1 cellular context compared by ENCODE assay signal in the genomic region with DNA sequence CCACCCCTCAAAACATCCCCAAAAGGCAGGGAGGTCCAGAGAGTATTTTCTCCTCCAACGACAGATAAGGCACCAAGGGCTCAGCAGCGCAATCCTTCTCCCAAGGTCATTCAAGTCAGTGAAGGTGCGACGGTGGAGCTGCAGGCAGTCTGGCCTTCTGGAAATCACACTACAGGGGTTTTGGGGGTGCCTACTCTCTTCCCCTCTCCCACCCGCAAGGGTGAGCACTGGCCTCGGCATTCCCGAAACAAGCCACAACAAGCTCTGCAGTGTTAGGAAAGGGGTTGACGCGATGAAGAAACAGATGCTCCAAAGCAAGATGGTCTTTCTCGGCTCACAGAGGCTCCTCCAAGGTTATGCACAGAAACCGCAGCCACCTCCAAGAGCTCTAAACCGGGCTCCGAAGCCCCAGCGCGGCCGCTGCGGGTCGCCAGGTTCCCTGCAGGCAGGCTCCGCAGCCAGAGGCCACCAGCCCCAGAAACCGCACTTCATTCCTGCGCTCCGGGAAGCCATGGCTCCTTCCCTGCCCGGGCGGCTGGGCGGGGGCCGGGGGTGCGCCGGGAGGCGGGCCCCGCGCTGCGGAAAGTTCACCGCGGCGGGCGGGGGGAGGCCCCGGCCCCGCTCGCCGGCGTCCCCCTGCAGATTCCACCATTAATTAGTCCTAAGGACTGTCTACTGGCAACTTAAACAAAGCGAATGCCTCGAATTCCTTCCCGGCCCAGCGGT.
A peak's percentile ranks its signal among the peaks of the same experiment; 100 is the strongest.
TF ChIP-seq lines count a peak whose summit lies in the region.

No MANE protein-coding gene starts in this region.

TF ChIP-seq in K562, 482 proteins besides CTCF, POLR2A, EP300 and RAD21 (continued from another document and continues in another):
- peak; percentile 70 for TF ChIP-seq SP1 (CRISPR knock-in tag; IDR thresholded peaks at IDR 0.05)
- no peak for TF ChIP-seq POLR2AphosphoS2 (IDR thresholded peaks at IDR 0.05; ENCODE audit: low read length)
- TF ChIP-seq POLR3A (IDR thresholded peaks at IDR 0.05; ENCODE audit: borderline replicate concordance, extremely low read depth, insufficient read depth, insufficient read length), result no peak
- no peak for TF ChIP-seq ZNF24 (IDR thresholded peaks at IDR 0.05)
- peak; percentile 73; the same call in 1 of the 2 replicates for TF ChIP-seq ZEB2 (IDR thresholded peaks at IDR 0.05)
- TF ChIP-seq, protein P1, sequence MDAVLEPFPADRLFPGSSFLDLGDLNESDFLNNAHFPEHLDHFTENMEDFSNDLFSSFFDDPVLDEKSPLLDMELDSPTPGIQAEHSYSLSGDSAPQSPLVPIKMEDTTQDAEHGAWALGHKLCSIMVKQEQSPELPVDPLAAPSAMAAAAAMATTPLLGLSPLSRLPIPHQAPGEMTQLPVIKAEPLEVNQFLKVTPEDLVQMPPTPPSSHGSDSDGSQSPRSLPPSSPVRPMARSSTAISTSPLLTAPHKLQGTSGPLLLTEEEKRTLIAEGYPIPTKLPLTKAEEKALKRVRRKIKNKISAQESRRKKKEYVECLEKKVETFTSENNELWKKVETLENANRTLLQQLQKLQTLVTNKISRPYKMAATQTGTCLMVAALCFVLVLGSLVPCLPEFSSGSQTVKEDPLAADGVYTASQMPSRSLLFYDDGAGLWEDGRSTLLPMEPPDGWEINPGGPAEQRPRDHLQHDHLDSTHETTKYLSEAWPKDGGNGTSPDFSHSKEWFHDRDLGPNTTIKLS (IDR thresholded peaks at IDR 0.05; ENCODE audit: borderline replicate concordance, low read depth), result no peak
- peak in 2 of 3 experiments; percentile 64 to 80 for TF ChIP-seq YY1 (IDR thresholded peaks at IDR 0.05; ENCODE audit: borderline replicate concordance in 1 of 3, control insufficient read depth in 1 of 3, extremely low read depth in 1 of 3, insufficient read depth in 3 of 3, insufficient read length in 1 of 3, insufficient replicate concordance in 2 of 3, low read depth in 1 of 3, low read length in 2 of 3)
- TF ChIP-seq, protein P2, sequence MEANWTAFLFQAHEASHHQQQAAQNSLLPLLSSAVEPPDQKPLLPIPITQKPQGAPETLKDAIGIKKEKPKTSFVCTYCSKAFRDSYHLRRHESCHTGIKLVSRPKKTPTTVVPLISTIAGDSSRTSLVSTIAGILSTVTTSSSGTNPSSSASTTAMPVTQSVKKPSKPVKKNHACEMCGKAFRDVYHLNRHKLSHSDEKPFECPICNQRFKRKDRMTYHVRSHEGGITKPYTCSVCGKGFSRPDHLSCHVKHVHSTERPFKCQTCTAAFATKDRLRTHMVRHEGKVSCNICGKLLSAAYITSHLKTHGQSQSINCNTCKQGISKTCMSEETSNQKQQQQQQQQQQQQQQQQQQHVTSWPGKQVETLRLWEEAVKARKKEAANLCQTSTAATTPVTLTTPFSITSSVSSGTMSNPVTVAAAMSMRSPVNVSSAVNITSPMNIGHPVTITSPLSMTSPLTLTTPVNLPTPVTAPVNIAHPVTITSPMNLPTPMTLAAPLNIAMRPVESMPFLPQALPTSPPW (CRISPR knock-in tag; IDR thresholded peaks at IDR 0.05), result peak; percentile 91
- TF ChIP-seq, protein P3, sequence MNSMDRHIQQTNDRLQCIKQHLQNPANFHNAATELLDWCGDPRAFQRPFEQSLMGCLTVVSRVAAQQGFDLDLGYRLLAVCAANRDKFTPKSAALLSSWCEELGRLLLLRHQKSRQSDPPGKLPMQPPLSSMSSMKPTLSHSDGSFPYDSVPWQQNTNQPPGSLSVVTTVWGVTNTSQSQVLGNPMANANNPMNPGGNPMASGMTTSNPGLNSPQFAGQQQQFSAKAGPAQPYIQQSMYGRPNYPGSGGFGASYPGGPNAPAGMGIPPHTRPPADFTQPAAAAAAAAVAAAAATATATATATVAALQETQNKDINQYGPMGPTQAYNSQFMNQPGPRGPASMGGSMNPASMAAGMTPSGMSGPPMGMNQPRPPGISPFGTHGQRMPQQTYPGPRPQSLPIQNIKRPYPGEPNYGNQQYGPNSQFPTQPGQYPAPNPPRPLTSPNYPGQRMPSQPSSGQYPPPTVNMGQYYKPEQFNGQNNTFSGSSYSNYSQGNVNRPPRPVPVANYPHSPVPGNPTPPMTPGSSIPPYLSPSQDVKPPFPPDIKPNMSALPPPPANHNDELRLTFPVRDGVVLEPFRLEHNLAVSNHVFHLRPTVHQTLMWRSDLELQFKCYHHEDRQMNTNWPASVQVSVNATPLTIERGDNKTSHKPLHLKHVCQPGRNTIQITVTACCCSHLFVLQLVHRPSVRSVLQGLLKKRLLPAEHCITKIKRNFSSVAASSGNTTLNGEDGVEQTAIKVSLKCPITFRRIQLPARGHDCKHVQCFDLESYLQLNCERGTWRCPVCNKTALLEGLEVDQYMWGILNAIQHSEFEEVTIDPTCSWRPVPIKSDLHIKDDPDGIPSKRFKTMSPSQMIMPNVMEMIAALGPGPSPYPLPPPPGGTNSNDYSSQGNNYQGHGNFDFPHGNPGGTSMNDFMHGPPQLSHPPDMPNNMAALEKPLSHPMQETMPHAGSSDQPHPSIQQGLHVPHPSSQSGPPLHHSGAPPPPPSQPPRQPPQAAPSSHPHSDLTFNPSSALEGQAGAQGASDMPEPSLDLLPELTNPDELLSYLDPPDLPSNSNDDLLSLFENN (IDR thresholded peaks at IDR 0.05; ENCODE audit: low read depth in 2 of 2, low read length in 2 of 2), result no peak
- no peak for TF ChIP-seq ZNF311 (CRISPR knock-in tag; IDR thresholded peaks at IDR 0.05)
- 0 out of 2 replicates have a peak, but pooled peaks have one; percentile 44 for TF ChIP-seq HDAC2 (IDR thresholded peaks at IDR 0.05)
- TF ChIP-seq RB1 (IDR thresholded peaks at IDR 0.05; ENCODE audit: low read depth), result peak; percentile 48; the same call in 1 of the 2 replicates
- peak; percentile 26; the same call in 1 of the 2 replicates for TF ChIP-seq DPF2 (IDR thresholded peaks at IDR 0.05)
- TF ChIP-seq KAT2B (IDR thresholded peaks at IDR 0.05; ENCODE audit: low read depth, low read length), result no peak
- TF ChIP-seq KAT7 (CRISPR knock-in tag; IDR thresholded peaks at IDR 0.05; ENCODE audit: borderline replicate concordance), result peak; percentile 37; the same call in 1 of the 2 replicates
- TF ChIP-seq CBFA2T3 (IDR thresholded peaks at IDR 0.05), result no peak
- TF ChIP-seq TEAD1 (CRISPR knock-in tag; IDR thresholded peaks at IDR 0.05), result peak in 1 of 2 experiments; percentile 44; a peak in 1 of 4 replicates
- TF ChIP-seq, protein P4, sequence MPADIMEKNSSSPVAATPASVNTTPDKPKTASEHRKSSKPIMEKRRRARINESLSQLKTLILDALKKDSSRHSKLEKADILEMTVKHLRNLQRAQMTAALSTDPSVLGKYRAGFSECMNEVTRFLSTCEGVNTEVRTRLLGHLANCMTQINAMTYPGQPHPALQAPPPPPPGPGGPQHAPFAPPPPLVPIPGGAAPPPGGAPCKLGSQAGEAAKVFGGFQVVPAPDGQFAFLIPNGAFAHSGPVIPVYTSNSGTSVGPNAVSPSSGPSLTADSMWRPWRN (IDR thresholded peaks at IDR 0.05; ENCODE audit: low read depth), result no peak
- no peak for TF ChIP-seq STAG1 (CRISPR knock-in tag; IDR thresholded peaks at IDR 0.05; ENCODE audit: borderline replicate concordance)
- peak in 1 of 2 experiments; percentile 75; a peak in 1 of 4 replicates for TF ChIP-seq MAZ (CRISPR knock-in tag; conservative IDR thresholded peaks at IDR 0.05 in 1 of 2, IDR thresholded peaks at IDR 0.05 in 1 of 2)
- TF ChIP-seq, protein P5, sequence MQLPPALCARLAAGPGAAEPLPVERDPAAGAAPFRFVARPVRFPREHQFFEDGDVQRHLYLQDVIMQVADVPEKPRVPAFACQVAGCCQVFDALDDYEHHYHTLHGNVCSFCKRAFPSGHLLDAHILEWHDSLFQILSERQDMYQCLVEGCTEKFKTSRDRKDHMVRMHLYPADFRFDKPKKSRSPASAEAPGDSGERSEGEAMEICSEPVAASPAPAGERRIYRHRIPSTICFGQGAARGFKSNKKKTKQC (CRISPR knock-in tag; IDR thresholded peaks at IDR 0.05), result 0 out of 2 replicates have a peak, but pooled peaks have one; percentile 55
- TF ChIP-seq, protein P6, sequence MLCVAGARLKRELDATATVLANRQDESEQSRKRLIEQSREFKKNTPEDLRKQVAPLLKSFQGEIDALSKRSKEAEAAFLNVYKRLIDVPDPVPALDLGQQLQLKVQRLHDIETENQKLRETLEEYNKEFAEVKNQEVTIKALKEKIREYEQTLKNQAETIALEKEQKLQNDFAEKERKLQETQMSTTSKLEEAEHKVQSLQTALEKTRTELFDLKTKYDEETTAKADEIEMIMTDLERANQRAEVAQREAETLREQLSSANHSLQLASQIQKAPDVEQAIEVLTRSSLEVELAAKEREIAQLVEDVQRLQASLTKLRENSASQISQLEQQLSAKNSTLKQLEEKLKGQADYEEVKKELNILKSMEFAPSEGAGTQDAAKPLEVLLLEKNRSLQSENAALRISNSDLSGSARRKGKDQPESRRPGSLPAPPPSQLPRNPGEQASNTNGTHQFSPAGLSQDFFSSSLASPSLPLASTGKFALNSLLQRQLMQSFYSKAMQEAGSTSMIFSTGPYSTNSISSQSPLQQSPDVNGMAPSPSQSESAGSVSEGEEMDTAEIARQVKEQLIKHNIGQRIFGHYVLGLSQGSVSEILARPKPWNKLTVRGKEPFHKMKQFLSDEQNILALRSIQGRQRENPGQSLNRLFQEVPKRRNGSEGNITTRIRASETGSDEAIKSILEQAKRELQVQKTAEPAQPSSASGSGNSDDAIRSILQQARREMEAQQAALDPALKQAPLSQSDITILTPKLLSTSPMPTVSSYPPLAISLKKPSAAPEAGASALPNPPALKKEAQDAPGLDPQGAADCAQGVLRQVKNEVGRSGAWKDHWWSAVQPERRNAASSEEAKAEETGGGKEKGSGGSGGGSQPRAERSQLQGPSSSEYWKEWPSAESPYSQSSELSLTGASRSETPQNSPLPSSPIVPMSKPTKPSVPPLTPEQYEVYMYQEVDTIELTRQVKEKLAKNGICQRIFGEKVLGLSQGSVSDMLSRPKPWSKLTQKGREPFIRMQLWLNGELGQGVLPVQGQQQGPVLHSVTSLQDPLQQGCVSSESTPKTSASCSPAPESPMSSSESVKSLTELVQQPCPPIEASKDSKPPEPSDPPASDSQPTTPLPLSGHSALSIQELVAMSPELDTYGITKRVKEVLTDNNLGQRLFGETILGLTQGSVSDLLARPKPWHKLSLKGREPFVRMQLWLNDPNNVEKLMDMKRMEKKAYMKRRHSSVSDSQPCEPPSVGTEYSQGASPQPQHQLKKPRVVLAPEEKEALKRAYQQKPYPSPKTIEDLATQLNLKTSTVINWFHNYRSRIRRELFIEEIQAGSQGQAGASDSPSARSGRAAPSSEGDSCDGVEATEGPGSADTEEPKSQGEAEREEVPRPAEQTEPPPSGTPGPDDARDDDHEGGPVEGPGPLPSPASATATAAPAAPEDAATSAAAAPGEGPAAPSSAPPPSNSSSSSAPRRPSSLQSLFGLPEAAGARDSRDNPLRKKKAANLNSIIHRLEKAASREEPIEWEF (CRISPR knock-in tag; IDR thresholded peaks at IDR 0.05), result no peak
- peak; percentile 85 for TF ChIP-seq ZBTB1 (CRISPR knock-in tag; IDR thresholded peaks at IDR 0.05; ENCODE audit: borderline replicate concordance, low read depth)
- no peak for TF ChIP-seq XRCC5 (IDR thresholded peaks at IDR 0.05; ENCODE audit: low read depth, low read length)
- TF ChIP-seq, protein P7, sequence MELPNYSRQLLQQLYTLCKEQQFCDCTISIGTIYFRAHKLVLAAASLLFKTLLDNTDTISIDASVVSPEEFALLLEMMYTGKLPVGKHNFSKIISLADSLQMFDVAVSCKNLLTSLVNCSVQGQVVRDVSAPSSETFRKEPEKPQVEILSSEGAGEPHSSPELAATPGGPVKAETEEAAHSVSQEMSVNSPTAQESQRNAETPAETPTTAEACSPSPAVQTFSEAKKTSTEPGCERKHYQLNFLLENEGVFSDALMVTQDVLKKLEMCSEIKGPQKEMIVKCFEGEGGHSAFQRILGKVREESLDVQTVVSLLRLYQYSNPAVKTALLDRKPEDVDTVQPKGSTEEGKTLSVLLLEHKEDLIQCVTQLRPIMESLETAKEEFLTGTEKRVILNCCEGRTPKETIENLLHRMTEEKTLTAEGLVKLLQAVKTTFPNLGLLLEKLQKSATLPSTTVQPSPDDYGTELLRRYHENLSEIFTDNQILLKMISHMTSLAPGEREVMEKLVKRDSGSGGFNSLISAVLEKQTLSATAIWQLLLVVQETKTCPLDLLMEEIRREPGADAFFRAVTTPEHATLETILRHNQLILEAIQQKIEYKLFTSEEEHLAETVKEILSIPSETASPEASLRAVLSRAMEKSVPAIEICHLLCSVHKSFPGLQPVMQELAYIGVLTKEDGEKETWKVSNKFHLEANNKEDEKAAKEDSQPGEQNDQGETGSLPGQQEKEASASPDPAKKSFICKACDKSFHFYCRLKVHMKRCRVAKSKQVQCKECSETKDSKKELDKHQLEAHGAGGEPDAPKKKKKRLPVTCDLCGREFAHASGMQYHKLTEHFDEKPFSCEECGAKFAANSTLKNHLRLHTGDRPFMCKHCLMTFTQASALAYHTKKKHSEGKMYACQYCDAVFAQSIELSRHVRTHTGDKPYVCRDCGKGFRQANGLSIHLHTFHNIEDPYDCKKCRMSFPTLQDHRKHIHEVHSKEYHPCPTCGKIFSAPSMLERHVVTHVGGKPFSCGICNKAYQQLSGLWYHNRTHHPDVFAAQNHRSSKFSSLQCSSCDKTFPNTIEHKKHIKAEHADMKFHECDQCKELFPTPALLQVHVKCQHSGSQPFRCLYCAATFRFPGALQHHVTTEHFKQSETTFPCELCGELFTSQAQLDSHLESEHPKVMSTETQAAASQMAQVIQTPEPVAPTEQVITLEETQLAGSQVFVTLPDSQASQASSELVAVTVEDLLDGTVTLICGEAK (IDR thresholded peaks at IDR 0.05), result 0 out of 2 replicates have a peak, but pooled peaks have one; percentile 29
- TF ChIP-seq, protein P7 (CRISPR knock-in tag; IDR thresholded peaks at IDR 0.05), result no peak
- no peak for TF ChIP-seq ZNF644 (tag; IDR thresholded peaks at IDR 0.05; ENCODE audit: low read depth)
